ENCODE assay signal across 23 cellular contexts in the genomic region with DNA sequence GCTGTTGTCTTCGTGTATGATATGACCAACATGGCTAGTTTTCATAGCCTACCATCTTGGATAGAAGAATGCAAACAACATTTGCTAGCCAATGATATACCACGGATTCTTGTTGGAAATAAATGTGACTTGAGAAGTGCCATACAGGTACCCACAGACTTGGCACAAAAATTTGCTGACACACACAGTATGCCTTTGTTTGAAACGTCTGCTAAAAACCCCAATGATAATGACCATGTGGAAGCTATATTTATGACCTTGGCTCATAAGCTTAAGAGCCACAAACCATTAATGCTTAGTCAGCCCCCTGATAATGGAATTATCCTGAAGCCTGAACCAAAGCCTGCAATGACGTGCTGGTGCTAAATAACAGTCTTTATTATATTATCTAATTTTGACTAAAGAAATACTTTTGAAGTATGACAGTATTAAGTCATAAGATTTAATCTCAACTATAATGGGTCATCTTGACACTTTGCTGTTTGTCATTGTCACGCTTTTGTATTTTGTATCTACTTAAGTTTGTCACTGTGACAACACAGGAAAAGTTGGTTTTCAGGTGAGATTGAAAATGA.
"Had no signal": no experiment of that assay in that cellular context is flagged by ENCODE, and none has a peak within 500 bp of the region (broad histone marks: within the 10 kb centered on the region; RNA-seq: fewer than 3 reads in every experiment).

No MANE protein-coding gene starts in this region.

- H3K4me3 ChIP-seq: esophagus muscularis mucosa, gastrocnemius medialis, heart right ventricle, psoas muscle, skin epidermis, testis, tibial nerve, upper lobe of right lung, vagina had no signal

- FAIRE-seq: islet of Langerhans had no signal

- DNase-seq: effector memory CD8-positive, alpha-beta T cell; gastrocnemius medialis; heart right ventricle; hypothalamus; kidney glomerular epithelial cell; mesendoderm; naive thymus-derived CD4-positive, alpha-beta T cell; nephron progenitor cell; psoas muscle; retina; stimulated activated CD4-positive, alpha-beta T cell treated with anti-CD3 and anti-CD28 coated beads, Interleukin-2, amount 100 ng/mL, for 24 hours; stimulated activated CD4-positive, alpha-beta T cell treated with anti-CD3 and anti-CD28 coated beads, Interleukin-4, amount 100 ng/mL, for 4 hours; stimulated activated naive B cell treated with anti-CD40 and anti-IgM and Interleukin-4, amounts not matched to agents 10 μg/mL and 1 μg/mL and 100 μg/mL, for 72 hours; stimulated activated naive CD8-positive, alpha-beta T cell treated with anti-CD3 and anti-CD28 coated beads, Interleukin-15, amount 100 ng/mL, for 72 hours; testis; upper lobe of right lung had no signal

- ATAC-seq: effector memory CD8-positive, alpha-beta T cell; gastrocnemius medialis; heart right ventricle; naive thymus-derived CD4-positive, alpha-beta T cell; psoas muscle; sciatic nerve; stimulated activated naive B cell treated with anti-CD40 and anti-IgM and Interleukin-4, amounts not matched to agents 10 μg/mL and 1 μg/mL and 100 μg/mL, for 72 hours; stimulated activated naive CD8-positive, alpha-beta T cell treated with anti-CD3 and anti-CD28 coated beads, Interleukin-15, amount 100 ng/mL, for 72 hours; upper lobe of right lung had no signal

- H3K4me1 ChIP-seq: gastrocnemius medialis, psoas muscle, testis, tibial nerve, upper lobe of right lung, vagina had no signal

- H3K9me3 ChIP-seq: esophagus muscularis mucosa, gastrocnemius medialis, testis, vagina had no signal

- H3K27me3 ChIP-seq: esophagus muscularis mucosa, gastrocnemius medialis, heart right ventricle, testis, tibial nerve, upper lobe of right lung, vagina had no signal

- H3K27ac ChIP-seq: epithelial cell of prostate, esophagus muscularis mucosa, gastrocnemius medialis, heart right ventricle, psoas muscle, skin epidermis, testis, tibial nerve, upper lobe of right lung, vagina had no signal
